In the genomic region with DNA sequence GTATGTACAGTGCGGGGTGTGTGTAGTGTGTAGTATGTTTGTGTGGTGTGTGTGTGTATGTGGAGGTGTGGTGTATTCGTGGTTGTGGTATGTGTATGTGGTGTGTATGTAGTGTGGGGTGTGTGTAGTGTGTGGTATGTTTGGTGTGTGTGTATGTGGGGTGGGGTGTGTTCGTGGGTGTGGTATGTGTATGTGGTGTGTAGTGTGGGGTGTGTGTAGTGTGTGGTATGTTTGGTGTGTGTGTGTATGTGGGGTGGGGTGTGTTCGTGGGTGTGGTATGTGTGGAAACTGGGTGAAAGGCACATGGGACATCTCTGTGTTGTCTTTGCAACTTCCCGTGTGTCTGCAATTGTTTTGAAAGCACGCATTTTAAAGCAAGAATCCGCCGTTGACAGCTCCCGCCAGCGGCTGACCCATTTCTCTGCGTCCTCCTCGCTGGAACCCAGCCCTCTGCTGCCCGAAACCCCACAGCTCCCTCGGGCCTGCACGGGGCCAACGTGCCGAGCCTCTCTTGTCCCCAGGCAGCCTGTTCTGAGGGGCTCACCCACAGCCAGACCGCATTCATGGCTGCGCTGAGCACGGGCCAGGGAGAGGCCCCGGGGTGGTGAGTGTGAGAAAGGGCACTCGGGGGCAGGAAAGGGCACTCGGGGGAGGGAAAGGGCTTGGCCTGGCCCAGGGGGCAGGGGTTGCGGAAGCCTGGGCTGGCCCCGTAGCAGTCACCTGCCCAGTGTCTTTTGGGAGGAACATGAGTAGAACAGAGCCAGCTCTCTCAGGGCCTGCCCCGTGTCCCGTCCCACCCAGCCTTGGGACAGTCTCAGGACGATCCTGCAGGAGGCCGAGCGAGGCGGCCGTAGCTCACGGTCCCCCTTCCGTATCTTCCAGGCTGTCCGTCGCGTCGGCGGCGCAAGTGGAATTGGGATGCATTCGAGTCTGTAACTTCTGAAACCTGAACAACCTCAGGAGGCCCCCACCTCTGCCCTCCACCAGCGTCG, we compare ENCODE assay signal across 10 cellular contexts.
DNase-seq lines count a peak whose midpoint lies in the region; ATAC-seq and TF ChIP-seq lines count a peak whose summit lies in the region.
"Had no signal": no experiment of that assay in that cellular context is flagged by ENCODE, and none has a peak within 500 bp of the region (broad histone marks: within the 10 kb centered on the region; RNA-seq: fewer than 3 reads in every experiment).

No MANE protein-coding gene starts in this region.

- no peak overlapping the region for H3K4me2 ChIP-seq in GM23248 (ENCODE audit: unreplicated experiment)
- no peak overlapping the region for H3K4me2 ChIP-seq in hepatocyte

- H3K27me3 ChIP-seq in GM23248 (replicated peaks; ENCODE audit: insufficient read depth): no peaks in the 10 kb centered on the region
- no peaks in the 10 kb centered on the region for H3K27me3 ChIP-seq in hepatocyte

- H3K79me2 ChIP-seq in GM23248 (ENCODE audit: insufficient read depth): peaks cover 90% of the 10 kb centered on the region
- no peaks in the 10 kb centered on the region for H3K79me2 ChIP-seq in hepatocyte

- H4K20me1 ChIP-seq in GM23248 (ENCODE audit: insufficient read depth): peaks cover 8% of the 10 kb centered on the region; the same call in 1 of the 2 replicates
- H4K20me1 ChIP-seq in hepatocyte (ENCODE audit: insufficient read depth, poor library complexity, severe bottlenecking): no peaks in the 10 kb centered on the region

- H3K36me3 ChIP-seq in GM23248 (ENCODE audit: low read depth) (peaks cover 38% of the 10 kb centered on the region), hepatocyte (replicated peaks; ENCODE audit: insufficient read depth, low read depth) (no peaks in the 10 kb centered on the region)

- H3K27ac Mint-ChIP-seq in chondrocyte (ENCODE audit: unreplicated experiment): no peak overlapping the region
- no peak overlapping the region for H3K27ac Mint-ChIP-seq in endothelial cell (ENCODE audit: unreplicated experiment)
- no peak overlapping the region for H3K27ac Mint-ChIP-seq in osteocyte (ENCODE audit: unreplicated experiment)
- H3K27ac Mint-ChIP-seq: IgD-negative memory B cell had no signal

- no peak for ATAC-seq in HG03159 (IDR thresholded peaks at IDR 0.05; ENCODE audit: unreplicated experiment)

- H3K9me3 Mint-ChIP-seq in chondrocyte (ENCODE audit: low read depth): no peaks in the 10 kb centered on the region
- H3K9me3 Mint-ChIP-seq in endothelial cell (ENCODE audit: unreplicated experiment): no peaks in the 10 kb centered on the region
- no peaks in the 10 kb centered on the region for H3K9me3 Mint-ChIP-seq in osteocyte (ENCODE audit: unreplicated experiment)

- H3K4me1 ChIP-seq in GM23248 (ENCODE audit: insufficient read depth) (peaks cover 21% of the 10 kb centered on the region), hepatocyte (ENCODE audit: insufficient read depth) (no peaks in the 10 kb centered on the region)

- H3K27me3 Mint-ChIP-seq in chondrocyte (ENCODE audit: low read depth): no peaks in the 10 kb centered on the region
- H3K27me3 Mint-ChIP-seq in endothelial cell (ENCODE audit: unreplicated experiment): peaks cover 8% of the 10 kb centered on the region
- H3K27me3 Mint-ChIP-seq in osteocyte (ENCODE audit: unreplicated experiment): no peaks in the 10 kb centered on the region
- H3K27me3 Mint-ChIP-seq: IgD-negative memory B cell had no signal

- H3K36me3 Mint-ChIP-seq in chondrocyte (ENCODE audit: low read depth) (peaks cover 1% of the 10 kb centered on the region), endothelial cell (ENCODE audit: low read depth, unreplicated experiment) (no peaks in the 10 kb centered on the region), osteocyte (ENCODE audit: unreplicated experiment) (no peaks in the 10 kb centered on the region)
- H3K36me3 Mint-ChIP-seq: IgD-negative memory B cell had no signal

- TF ChIP-seq CTCF in chondrocyte (IDR thresholded peaks at IDR 0.05): no peak
- no peak for TF ChIP-seq CTCF in hepatocyte (IDR thresholded peaks at IDR 0.05; ENCODE audit: poor library complexity)
- no peak for TF ChIP-seq CTCF in endothelial cell (IDR thresholded peaks at IDR 0.05; ENCODE audit: unreplicated experiment)
- TF ChIP-seq CTCF in osteocyte (IDR thresholded peaks at IDR 0.05): no peak

- no peak overlapping the region for H2AFZ ChIP-seq in GM23248
- H2AFZ ChIP-seq in hepatocyte: no peak overlapping the region

- H3K4me3 Mint-ChIP-seq in chondrocyte (ENCODE audit: unreplicated experiment): no peak overlapping the region
- no peak overlapping the region for H3K4me3 Mint-ChIP-seq in endothelial cell (ENCODE audit: unreplicated experiment)
- H3K4me3 Mint-ChIP-seq in osteocyte (ENCODE audit: unreplicated experiment): no peak overlapping the region
- H3K4me3 Mint-ChIP-seq: IgD-negative memory B cell had no signal

- H3F3A ChIP-seq in GM23248 (ENCODE audit: insufficient read depth): peaks cover 82% of the 10 kb centered on the region

- H3K4me1 Mint-ChIP-seq in chondrocyte (ENCODE audit: low read depth): peaks cover 8% of the 10 kb centered on the region
- peaks cover 2% of the 10 kb centered on the region for H3K4me1 Mint-ChIP-seq in endothelial cell (ENCODE audit: unreplicated experiment)
- H3K4me1 Mint-ChIP-seq in osteocyte (ENCODE audit: unreplicated experiment): peaks cover 9% of the 10 kb centered on the region

- 30 to 34% methylated on average over 41 to 43 of the region's 43 CpGs for WGBS in GM23248 (ENCODE audit: low coverage in 1 of 2, low lambda C conversion rate in 2 of 2, missing lambda C conversion rate in 2 of 2), 2 experiments
- 74% methylated on average over 39 of the region's 43 CpGs for WGBS in hepatocyte (ENCODE audit: low lambda C conversion rate, missing lambda C conversion rate)

- H3K9me3 ChIP-seq in GM23248 (ENCODE audit: low read depth): no peaks in the 10 kb centered on the region
- H3K9me3 ChIP-seq in hepatocyte (ENCODE audit: low read depth): no peaks in the 10 kb centered on the region

- peak overlapping the region; percentile 66 for H3K27ac ChIP-seq in GM23248
- peak overlapping the region; percentile 20 for H3K27ac ChIP-seq in hepatocyte

- H3K9me2 ChIP-seq in GM23248 (ENCODE audit: insufficient read depth) (no peaks in the 10 kb centered on the region), hepatocyte (replicated peaks; ENCODE audit: insufficient read depth) (no peaks in the 10 kb centered on the region)

- in situ Hi-C loops in GM23248 (cut with MboI): no loop called here

- peak overlapping the region; percentile 31 for H3K9ac ChIP-seq in GM23248

- peak; percentile 78 for DNase-seq in GM23248
- DNase-seq in chondrocyte (ENCODE audit: low spot score): peak; percentile 86
- DNase-seq in hepatocyte (ENCODE audit: low spot score): no peak
- peak; percentile 65 for DNase-seq in retina
- DNase-seq in endothelial cell (ENCODE audit: low spot score): no peak
- no peak for DNase-seq in NCI-H69 (lab: John Stamatoyannopoulos, UW)
- DNase-seq in osteocyte (ENCODE audit: extremely low spot score, unreplicated experiment): no peak
- DNase-seq: NCI-H446 treated with DMSO at 0.1 percent for 48 hours had no signal

- H3K4me3 ChIP-seq in GM23248 (no peak overlapping the region), hepatocyte (no peak overlapping the region)

Comparison
In these comparisons a context has a peak if more than half of its experiments do, and no peak if none do; other contexts are left out.
1. DNase-seq: peak in GM23248 (single experiment), chondrocyte (single experiment) and retina (single experiment); none in hepatocyte (single experiment), endothelial cell (single experiment), NCI-H69 (single experiment) and osteocyte (single experiment).